1 cellular context compared by ENCODE assay signal in genomic region chrX:11309220-11309619, GRCh38.
TF ChIP-seq lines count a peak whose summit lies in the region.

No MANE protein-coding gene starts in this region.

TF ChIP-seq in GM23338, 12 proteins besides CTCF, POLR2A, EP300 and RAD21 (continued from another document):
- no peak for TF ChIP-seq REST (IDR thresholded peaks at IDR 0.05; ENCODE audit: unreplicated experiment)
- TF ChIP-seq ZNF462 (CRISPR knock-in tag; IDR thresholded peaks at IDR 0.05), result no peak
- no peak for TF ChIP-seq EZH2phosphoT487 (IDR thresholded peaks at IDR 0.05; ENCODE audit: unreplicated experiment)
- no peak for TF ChIP-seq ETS1 (IDR thresholded peaks at IDR 0.05)
- TF ChIP-seq NANOG (IDR thresholded peaks at IDR 0.05; ENCODE audit: borderline replicate concordance), result no peak
- no peak for TF ChIP-seq STAT1 (IDR thresholded peaks at IDR 0.05; ENCODE audit: unreplicated experiment)
